Comparison of ENCODE assay signal across 9 cellular contexts in genomic region chr17:48671697-48672171, GRCh38. TPM values are rescaled to one million over a fixed set of nuclear protein-coding genes. Genes with fewer than 3 reads are reported as not detected.
A peak's percentile ranks its signal among the peaks of the same experiment; 100 is the strongest.
DNase-seq lines count a peak whose midpoint lies in the region; ATAC-seq, FAIRE-seq and TF ChIP-seq lines count a peak whose summit lies in the region.
"Had no signal": no experiment of that assay in that cellular context is flagged by ENCODE, and none has a peak within 500 bp of the region (broad histone marks: within the 10 kb centered on the region; RNA-seq: fewer than 3 reads in every experiment).

No MANE protein-coding gene starts in this region.

- CTCF ChIA-PET in CD8-positive, alpha-beta memory T cell (lab: Charles Lee): interaction anchor here (0.9 to 1.7 kb wide), 7 partner anchors 10 to 362 kb away, joined by 3 to 5 read pairs (median 4); no protein-coding TSS in a partner anchor

- POLR2A ChIA-PET in CD8-positive, alpha-beta memory T cell (lab: Charles Lee): no interaction called here

- no peaks in the 10 kb centered on the region for H3K36me3 ChIP-seq in CD8-positive, alpha-beta memory T cell (ENCODE audit: insufficient read depth, low read length)

- no peak overlapping the region for H3K27ac ChIP-seq in CD8-positive, alpha-beta memory T cell (ENCODE audit: low read depth, low read length)
- no peak overlapping the region for H3K27ac ChIP-seq in foreskin keratinocyte

- no peaks in the 10 kb centered on the region for H3K9me3 Mint-ChIP-seq in CD8-positive, alpha-beta memory T cell
- no peaks in the 10 kb centered on the region for H3K9me3 Mint-ChIP-seq in activated T-helper 2 cell treated with anti-CD3 and anti-CD28 coated beads, Interferon-gamma antibody, Interleukin-2, Interleukin-4, amounts not matched to agents 10 μg/mL and 5 μg/mL and 100 μg/mL, durations not matched to agents 14 hours and 24 hours and 36 hours
- H3K9me3 Mint-ChIP-seq in neural crest cell: no peaks in the 10 kb centered on the region

- DNase-seq in CD8-positive, alpha-beta memory T cell: peak; percentile 47 to 76 (median 57)
- peak in 55 of 76 experiments; percentile 4 to 71 (median 38) for DNase-seq in HUDEP-2 (lab: John Stamatoyannopoulos, UW; ENCODE audit: unreplicated experiment in 76 of 76)
- peak; percentile 34 for DNase-seq in RCC 7860 (ENCODE audit: low spot score)
- peak; percentile 47 for DNase-seq in activated T-helper 2 cell treated with anti-CD3 and anti-CD28 coated beads, Interferon-gamma antibody, Interleukin-2, Interleukin-4, amounts not matched to agents 10 μg/mL and 5 μg/mL and 100 μg/mL, durations not matched to agents 14 hours and 24 hours and 36 hours (ENCODE audit: low spot score)
- peak; percentile 16 to 43 for DNase-seq in foreskin keratinocyte
- peak; percentile 71 for DNase-seq in neural crest cell (ENCODE audit: low read depth, low spot score)
- peak; percentile 71 for DNase-seq in stimulated activated naive CD8-positive, alpha-beta T cell treated with anti-CD3 and anti-CD28 coated beads, Interleukin-15, Interleukin-2, amounts not matched to agents 100 U/mL and 50 U/mL, for 24 hours

- H3K4me1 Mint-ChIP-seq in CD8-positive, alpha-beta memory T cell: peaks cover 4 to 6% (median 5%) of the 10 kb centered on the region in 3 donors
- H3K4me1 Mint-ChIP-seq in activated T-helper 2 cell treated with anti-CD3 and anti-CD28 coated beads, Interferon-gamma antibody, Interleukin-2, Interleukin-4, amounts not matched to agents 10 μg/mL and 5 μg/mL and 100 μg/mL, durations not matched to agents 14 hours and 24 hours and 36 hours (ENCODE audit: low read depth): peaks cover 3% of the 10 kb centered on the region
- H3K4me1 Mint-ChIP-seq in neural crest cell: peaks cover 4% of the 10 kb centered on the region

- TF ChIP-seq CTCF in foreskin keratinocyte (conservative IDR thresholded peaks at IDR 0.05) (peak; percentile 88), neural crest cell (conservative IDR thresholded peaks at IDR 0.05) (peak; percentile 92)

- H3K27me3 ChIP-seq in CD8-positive, alpha-beta memory T cell (ENCODE audit: insufficient read depth, low read length, poor library complexity, severe bottlenecking): no peaks in the 10 kb centered on the region
- peaks cover 65% of the 10 kb centered on the region for H3K27me3 ChIP-seq in foreskin keratinocyte

- H3K27me3 Mint-ChIP-seq in CD8-positive, alpha-beta memory T cell: peaks cover 32 to 44% of the 10 kb centered on the region in 2 donors
- H3K27me3 Mint-ChIP-seq in activated T-helper 2 cell treated with anti-CD3 and anti-CD28 coated beads, Interferon-gamma antibody, Interleukin-2, Interleukin-4, amounts not matched to agents 10 μg/mL and 5 μg/mL and 100 μg/mL, durations not matched to agents 14 hours and 24 hours and 36 hours (ENCODE audit: low read depth): peaks cover 44% of the 10 kb centered on the region
- peaks cover 91% of the 10 kb centered on the region for H3K27me3 Mint-ChIP-seq in neural crest cell (ENCODE audit: low read depth)

- H3K4me1 ChIP-seq in CD8-positive, alpha-beta memory T cell (ENCODE audit: insufficient read depth, low read length): peaks cover 6% of the 10 kb centered on the region
- no peaks in the 10 kb centered on the region for H3K4me1 ChIP-seq in foreskin keratinocyte

- H3K4me3 Mint-ChIP-seq in CD8-positive, alpha-beta memory T cell: peak overlapping the region in 5 of 7 donors; percentile 6 to 78 (median 42)
- peak overlapping the region; percentile 2 for H3K4me3 Mint-ChIP-seq in activated T-helper 2 cell treated with anti-CD3 and anti-CD28 coated beads, Interferon-gamma antibody, Interleukin-2, Interleukin-4, amounts not matched to agents 10 μg/mL and 5 μg/mL and 100 μg/mL, durations not matched to agents 14 hours and 24 hours and 36 hours (ENCODE audit: low read depth)
- peak overlapping the region; percentile 23 for H3K4me3 Mint-ChIP-seq in neural crest cell

- H3K9me3 ChIP-seq in CD8-positive, alpha-beta memory T cell (ENCODE audit: low read length): no peaks in the 10 kb centered on the region

- peak; percentile 45 for ATAC-seq in foreskin keratinocyte
- no peak for ATAC-seq in stimulated activated naive CD8-positive, alpha-beta T cell treated with anti-CD3 and anti-CD28 coated beads, Interleukin-15, Interleukin-2, amounts not matched to agents 100 U/mL and 50 U/mL, for 24 hours
- ATAC-seq in HG03439 (IDR thresholded peaks at IDR 0.05; ENCODE audit: unreplicated experiment): no peak

- no peaks in the 10 kb centered on the region for H3K36me3 Mint-ChIP-seq in CD8-positive, alpha-beta memory T cell
- H3K36me3 Mint-ChIP-seq in activated T-helper 2 cell treated with anti-CD3 and anti-CD28 coated beads, Interferon-gamma antibody, Interleukin-2, Interleukin-4, amounts not matched to agents 10 μg/mL and 5 μg/mL and 100 μg/mL, durations not matched to agents 14 hours and 24 hours and 36 hours (ENCODE audit: low read depth): no peaks in the 10 kb centered on the region
- no peaks in the 10 kb centered on the region for H3K36me3 Mint-ChIP-seq in neural crest cell (ENCODE audit: low read depth)

- peak; percentile 11 for FAIRE-seq in RCC 7860 (lab: Jason Lieb, UNC)
- FAIRE-seq: colon had no signal

- H3K27ac Mint-ChIP-seq in CD8-positive, alpha-beta memory T cell: no peak overlapping the region
- H3K27ac Mint-ChIP-seq in activated T-helper 2 cell treated with anti-CD3 and anti-CD28 coated beads, Interferon-gamma antibody, Interleukin-2, Interleukin-4, amounts not matched to agents 10 μg/mL and 5 μg/mL and 100 μg/mL, durations not matched to agents 14 hours and 24 hours and 36 hours: no peak overlapping the region
- H3K27ac Mint-ChIP-seq in neural crest cell (ENCODE audit: unreplicated experiment): no peak overlapping the region

- intact Hi-C loops in activated T-helper 2 cell treated with anti-CD3 and anti-CD28 coated beads, Interferon-gamma antibody, Interleukin-2, Interleukin-4, amounts not matched to agents 10 μg/mL and 5 μg/mL and 100 μg/mL, durations not matched to agents 14 hours and 24 hours and 36 hours (cut with micrococcal nuclease): no loop called here

- H3K4me3 ChIP-seq in CD8-positive, alpha-beta memory T cell (ENCODE audit: low read length): no peak overlapping the region

RNA-seq across cellular contexts. Expression of gene HOXB9, which starts 45.6 kb away (rescaled TPM):
- total RNA-seq in CD8-positive, alpha-beta memory T cell: 1 to 10 TPM; 2.0 to 2.6 TPM
- not detected for polyA plus RNA-seq in CD8-positive, alpha-beta memory T cell
- 0.16 TPM in 2 replicates for total RNA-seq in activated T-helper 2 cell treated with anti-CD3 and anti-CD28 coated beads, Interferon-gamma antibody, Interleukin-2, Interleukin-4, amounts not matched to agents 10 μg/mL and 5 μg/mL and 100 μg/mL, durations not matched to agents 14 hours and 24 hours and 36 hours
- not detected in 2 replicates for total RNA-seq in foreskin keratinocyte
- polyA plus RNA-seq in foreskin keratinocyte: not detected in 2 replicates
- total RNA-seq in neural crest cell: 84.1 and 89.8 TPM in 2 replicates

RNA-seq across cellular contexts. Expression of gene PRAC1, which starts 50.6 kb away (rescaled TPM):
- not detected for total RNA-seq in CD8-positive, alpha-beta memory T cell
- not detected for polyA plus RNA-seq in CD8-positive, alpha-beta memory T cell
- not detected in 2 replicates for total RNA-seq in activated T-helper 2 cell treated with anti-CD3 and anti-CD28 coated beads, Interferon-gamma antibody, Interleukin-2, Interleukin-4, amounts not matched to agents 10 μg/mL and 5 μg/mL and 100 μg/mL, durations not matched to agents 14 hours and 24 hours and 36 hours
- total RNA-seq in foreskin keratinocyte (not detected in 2 replicates), neural crest cell (not detected in 2 replicates)
- not detected in 2 replicates for polyA plus RNA-seq in foreskin keratinocyte

RNA-seq across cellular contexts. Expression of gene PRAC2, which starts 51.3 kb away (rescaled TPM):
- not detected for total RNA-seq in CD8-positive, alpha-beta memory T cell
- not detected for polyA plus RNA-seq in CD8-positive, alpha-beta memory T cell
- total RNA-seq in activated T-helper 2 cell treated with anti-CD3 and anti-CD28 coated beads, Interferon-gamma antibody, Interleukin-2, Interleukin-4, amounts not matched to agents 10 μg/mL and 5 μg/mL and 100 μg/mL, durations not matched to agents 14 hours and 24 hours and 36 hours: not detected in 2 replicates
- total RNA-seq in foreskin keratinocyte (not detected in 2 replicates), neural crest cell (not detected in 2 replicates)
- not detected in 2 replicates for polyA plus RNA-seq in foreskin keratinocyte

RNA-seq across cellular contexts. Expression of gene HOXB8, which starts 56.6 kb away (rescaled TPM):
- total RNA-seq in CD8-positive, alpha-beta memory T cell: not detected
- polyA plus RNA-seq in CD8-positive, alpha-beta memory T cell: not detected
- total RNA-seq in activated T-helper 2 cell treated with anti-CD3 and anti-CD28 coated beads, Interferon-gamma antibody, Interleukin-2, Interleukin-4, amounts not matched to agents 10 μg/mL and 5 μg/mL and 100 μg/mL, durations not matched to agents 14 hours and 24 hours and 36 hours: not detected in 2 replicates
- total RNA-seq in foreskin keratinocyte: not detected in 2 replicates
- not detected in 2 replicates for polyA plus RNA-seq in foreskin keratinocyte
- total RNA-seq in neural crest cell: 19.7 and 22.9 TPM in 2 replicates

RNA-seq across cellular contexts. Expression of gene HOXB13, which starts 56.8 kb away (rescaled TPM):
- total RNA-seq in CD8-positive, alpha-beta memory T cell: not detected
- polyA plus RNA-seq in CD8-positive, alpha-beta memory T cell: not detected
- total RNA-seq in activated T-helper 2 cell treated with anti-CD3 and anti-CD28 coated beads, Interferon-gamma antibody, Interleukin-2, Interleukin-4, amounts not matched to agents 10 μg/mL and 5 μg/mL and 100 μg/mL, durations not matched to agents 14 hours and 24 hours and 36 hours: not detected in 2 replicates
- not detected in 2 replicates for total RNA-seq in foreskin keratinocyte
- not detected in 2 replicates for polyA plus RNA-seq in foreskin keratinocyte
- not detected in 2 replicates for total RNA-seq in neural crest cell

Comparison
In these comparisons a context has a peak if more than half of its experiments do, and no peak if none do; other contexts are left out.
1. RNA of gene HOXB9, which starts 45.6 kb away (total RNA-seq): 84.1 to 89.8 TPM in neural crest cell; 2.0 to 2.6 TPM in CD8-positive, alpha-beta memory T cell, 0.16 TPM in activated T-helper 2 cell treated with anti-CD3 and anti-CD28 coated beads, Interferon-gamma antibody, Interleukin-2, Interleukin-4, amounts not matched to agents 10 μg/mL and 5 μg/mL and 100 μg/mL, durations not matched to agents 14 hours and 24 hours and 36 hours and not detected in foreskin keratinocyte; every median in the first group is over 10 times any median in the second.
2. Peak in every context shown above with its lines, with median percentiles within 50 percentile points of each other: DNase-seq and H3K4me3 Mint-ChIP-seq.